In the genomic region with DNA sequence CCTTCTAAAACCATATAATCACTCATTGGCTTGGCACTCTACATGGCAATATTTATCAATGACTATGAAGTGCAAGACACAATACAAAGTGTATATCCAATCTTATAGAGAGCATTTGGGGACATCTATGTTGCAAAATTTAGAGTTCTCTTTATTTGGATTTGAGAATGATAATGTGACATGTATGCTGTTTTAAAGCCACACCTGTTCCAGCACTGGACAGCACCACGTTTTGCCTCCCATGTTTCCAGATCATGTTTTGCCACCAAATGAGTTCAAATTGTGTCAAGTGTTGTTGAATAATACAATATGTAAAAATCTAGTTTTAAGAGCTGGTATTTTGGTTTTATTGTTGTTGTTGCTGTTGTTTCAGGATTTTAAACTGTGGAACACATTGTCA, we compare ENCODE assay signal across 5 cellular contexts.
A peak's percentile ranks its signal among the peaks of the same experiment; 100 is the strongest.
TF ChIP-seq lines count a peak whose summit lies in the region.

No MANE protein-coding gene starts in this region.

TF ChIP-seq in SK-N-SH, 30 proteins besides CTCF, POLR2A, EP300 and RAD21:
- TF ChIP-seq, protein P1, sequence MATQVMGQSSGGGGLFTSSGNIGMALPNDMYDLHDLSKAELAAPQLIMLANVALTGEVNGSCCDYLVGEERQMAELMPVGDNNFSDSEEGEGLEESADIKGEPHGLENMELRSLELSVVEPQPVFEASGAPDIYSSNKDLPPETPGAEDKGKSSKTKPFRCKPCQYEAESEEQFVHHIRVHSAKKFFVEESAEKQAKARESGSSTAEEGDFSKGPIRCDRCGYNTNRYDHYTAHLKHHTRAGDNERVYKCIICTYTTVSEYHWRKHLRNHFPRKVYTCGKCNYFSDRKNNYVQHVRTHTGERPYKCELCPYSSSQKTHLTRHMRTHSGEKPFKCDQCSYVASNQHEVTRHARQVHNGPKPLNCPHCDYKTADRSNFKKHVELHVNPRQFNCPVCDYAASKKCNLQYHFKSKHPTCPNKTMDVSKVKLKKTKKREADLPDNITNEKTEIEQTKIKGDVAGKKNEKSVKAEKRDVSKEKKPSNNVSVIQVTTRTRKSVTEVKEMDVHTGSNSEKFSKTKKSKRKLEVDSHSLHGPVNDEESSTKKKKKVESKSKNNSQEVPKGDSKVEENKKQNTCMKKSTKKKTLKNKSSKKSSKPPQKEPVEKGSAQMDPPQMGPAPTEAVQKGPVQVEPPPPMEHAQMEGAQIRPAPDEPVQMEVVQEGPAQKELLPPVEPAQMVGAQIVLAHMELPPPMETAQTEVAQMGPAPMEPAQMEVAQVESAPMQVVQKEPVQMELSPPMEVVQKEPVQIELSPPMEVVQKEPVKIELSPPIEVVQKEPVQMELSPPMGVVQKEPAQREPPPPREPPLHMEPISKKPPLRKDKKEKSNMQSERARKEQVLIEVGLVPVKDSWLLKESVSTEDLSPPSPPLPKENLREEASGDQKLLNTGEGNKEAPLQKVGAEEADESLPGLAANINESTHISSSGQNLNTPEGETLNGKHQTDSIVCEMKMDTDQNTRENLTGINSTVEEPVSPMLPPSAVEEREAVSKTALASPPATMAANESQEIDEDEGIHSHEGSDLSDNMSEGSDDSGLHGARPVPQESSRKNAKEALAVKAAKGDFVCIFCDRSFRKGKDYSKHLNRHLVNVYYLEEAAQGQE (IDR thresholded peaks at IDR 0.05; ENCODE audit: low read depth, low read length), result peak; percentile 86
- TF ChIP-seq SMC3 (IDR thresholded peaks at IDR 0.05; ENCODE audit: low read depth, low read length), result no peak
TF ChIP-seq in SK-N-SH: peak in this region for 1.

TF ChIP-seq in SK-N-SH treated with all-trans-retinoic acid at 6 μM for 48 hours, 23 proteins besides CTCF, POLR2A, EP300 and RAD21 (continues in another document):
- TF ChIP-seq ZNF8 (CRISPR knock-in tag; IDR thresholded peaks at IDR 0.05) (no peak), ZC3H10 (CRISPR knock-in tag; IDR thresholded peaks at IDR 0.05) (no peak), CSDC2 (CRISPR knock-in tag; IDR thresholded peaks at IDR 0.05) (no peak), TOX (CRISPR knock-in tag; IDR thresholded peaks at IDR 0.05; ENCODE audit: borderline replicate concordance) (no peak), BACH2 (CRISPR knock-in tag; IDR thresholded peaks at IDR 0.05; ENCODE audit: borderline replicate concordance) (no peak), ISL1 (CRISPR knock-in tag; IDR thresholded peaks at IDR 0.05) (no peak), ZNF565 (CRISPR knock-in tag; conservative IDR thresholded peaks at IDR 0.05; ENCODE audit: low read depth) (no peak), RARB (CRISPR knock-in tag; IDR thresholded peaks at IDR 0.05) (no peak), SNAI2 (CRISPR knock-in tag; IDR thresholded peaks at IDR 0.05) (no peak), PPARA (CRISPR knock-in tag; IDR thresholded peaks at IDR 0.05; ENCODE audit: borderline replicate concordance) (no peak)
- TF ChIP-seq, protein P2, sequence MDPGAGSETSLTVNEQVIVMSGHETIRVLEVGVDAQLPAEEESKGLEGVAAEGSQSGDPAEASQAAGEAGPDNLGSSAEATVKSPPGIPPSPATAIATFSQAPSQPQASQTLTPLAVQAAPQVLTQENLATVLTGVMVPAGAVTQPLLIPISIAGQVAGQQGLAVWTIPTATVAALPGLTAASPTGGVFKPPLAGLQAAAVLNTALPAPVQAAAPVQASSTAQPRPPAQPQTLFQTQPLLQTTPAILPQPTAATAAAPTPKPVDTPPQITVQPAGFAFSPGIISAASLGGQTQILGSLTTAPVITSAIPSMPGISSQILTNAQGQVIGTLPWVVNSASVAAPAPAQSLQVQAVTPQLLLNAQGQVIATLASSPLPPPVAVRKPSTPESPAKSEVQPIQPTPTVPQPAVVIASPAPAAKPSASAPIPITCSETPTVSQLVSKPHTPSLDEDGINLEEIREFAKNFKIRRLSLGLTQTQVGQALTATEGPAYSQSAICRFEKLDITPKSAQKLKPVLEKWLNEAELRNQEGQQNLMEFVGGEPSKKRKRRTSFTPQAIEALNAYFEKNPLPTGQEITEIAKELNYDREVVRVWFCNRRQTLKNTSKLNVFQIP (CRISPR knock-in tag; IDR thresholded peaks at IDR 0.05; ENCODE audit: borderline replicate concordance, low read depth), result no peak
- TF ChIP-seq, protein P3, sequence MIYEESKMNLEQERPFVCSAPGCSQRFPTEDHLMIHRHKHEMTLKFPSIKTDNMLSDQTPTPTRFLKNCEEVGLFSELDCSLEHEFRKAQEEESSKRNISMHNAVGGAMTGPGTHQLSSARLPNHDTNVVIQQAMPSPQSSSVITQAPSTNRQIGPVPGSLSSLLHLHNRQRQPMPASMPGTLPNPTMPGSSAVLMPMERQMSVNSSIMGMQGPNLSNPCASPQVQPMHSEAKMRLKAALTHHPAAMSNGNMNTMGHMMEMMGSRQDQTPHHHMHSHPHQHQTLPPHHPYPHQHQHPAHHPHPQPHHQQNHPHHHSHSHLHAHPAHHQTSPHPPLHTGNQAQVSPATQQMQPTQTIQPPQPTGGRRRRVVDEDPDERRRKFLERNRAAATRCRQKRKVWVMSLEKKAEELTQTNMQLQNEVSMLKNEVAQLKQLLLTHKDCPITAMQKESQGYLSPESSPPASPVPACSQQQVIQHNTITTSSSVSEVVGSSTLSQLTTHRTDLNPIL (CRISPR knock-in tag; IDR thresholded peaks at IDR 0.05; ENCODE audit: low read depth), result no peak

TF ChIP-seq in HCT116, 20 proteins besides CTCF, POLR2A, EP300 and RAD21:
- TF ChIP-seq SRF (IDR thresholded peaks at IDR 0.05; ENCODE audit: low read depth) (no peak), TCF7L2 (IDR thresholded peaks at IDR 0.05; ENCODE audit: borderline replicate concordance, extremely low read depth, insufficient read depth, insufficient read length) (no peak), ZNF274 (IDR thresholded peaks at IDR 0.05; ENCODE audit: low read depth, low read length) (no peak), ELF1 (IDR thresholded peaks at IDR 0.05; ENCODE audit: borderline replicate concordance, low read depth) (no peak)
- TF ChIP-seq, protein P1 (IDR thresholded peaks at IDR 0.05; ENCODE audit: low read depth), result peak; percentile 31

TF ChIP-seq in GM12878, 131 proteins besides CTCF, POLR2A, EP300 and RAD21:
- TF ChIP-seq, protein P1 (IDR thresholded peaks at IDR 0.05; ENCODE audit: low read depth, low read length), result peak; percentile 73
- TF ChIP-seq POLR2AphosphoS5 (IDR thresholded peaks at IDR 0.05; ENCODE audit: low read length), result no peak

TF ChIP-seq in WTC11, 78 proteins besides CTCF, POLR2A, EP300 and RAD21 (continues in another document):
- TF ChIP-seq, protein P4, sequence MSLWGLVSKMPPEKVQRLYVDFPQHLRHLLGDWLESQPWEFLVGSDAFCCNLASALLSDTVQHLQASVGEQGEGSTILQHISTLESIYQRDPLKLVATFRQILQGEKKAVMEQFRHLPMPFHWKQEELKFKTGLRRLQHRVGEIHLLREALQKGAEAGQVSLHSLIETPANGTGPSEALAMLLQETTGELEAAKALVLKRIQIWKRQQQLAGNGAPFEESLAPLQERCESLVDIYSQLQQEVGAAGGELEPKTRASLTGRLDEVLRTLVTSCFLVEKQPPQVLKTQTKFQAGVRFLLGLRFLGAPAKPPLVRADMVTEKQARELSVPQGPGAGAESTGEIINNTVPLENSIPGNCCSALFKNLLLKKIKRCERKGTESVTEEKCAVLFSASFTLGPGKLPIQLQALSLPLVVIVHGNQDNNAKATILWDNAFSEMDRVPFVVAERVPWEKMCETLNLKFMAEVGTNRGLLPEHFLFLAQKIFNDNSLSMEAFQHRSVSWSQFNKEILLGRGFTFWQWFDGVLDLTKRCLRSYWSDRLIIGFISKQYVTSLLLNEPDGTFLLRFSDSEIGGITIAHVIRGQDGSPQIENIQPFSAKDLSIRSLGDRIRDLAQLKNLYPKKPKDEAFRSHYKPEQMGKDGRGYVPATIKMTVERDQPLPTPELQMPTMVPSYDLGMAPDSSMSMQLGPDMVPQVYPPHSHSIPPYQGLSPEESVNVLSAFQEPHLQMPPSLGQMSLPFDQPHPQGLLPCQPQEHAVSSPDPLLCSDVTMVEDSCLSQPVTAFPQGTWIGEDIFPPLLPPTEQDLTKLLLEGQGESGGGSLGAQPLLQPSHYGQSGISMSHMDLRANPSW (CRISPR knock-in tag; conservative IDR thresholded peaks at IDR 0.05; ENCODE audit: low read depth), result no peak
- TF ChIP-seq EMX1 (CRISPR knock-in tag; IDR thresholded peaks at IDR 0.05), result no peak
- no peak for TF ChIP-seq TEAD1 (CRISPR knock-in tag; IDR thresholded peaks at IDR 0.05)
- TF ChIP-seq, protein P5, sequence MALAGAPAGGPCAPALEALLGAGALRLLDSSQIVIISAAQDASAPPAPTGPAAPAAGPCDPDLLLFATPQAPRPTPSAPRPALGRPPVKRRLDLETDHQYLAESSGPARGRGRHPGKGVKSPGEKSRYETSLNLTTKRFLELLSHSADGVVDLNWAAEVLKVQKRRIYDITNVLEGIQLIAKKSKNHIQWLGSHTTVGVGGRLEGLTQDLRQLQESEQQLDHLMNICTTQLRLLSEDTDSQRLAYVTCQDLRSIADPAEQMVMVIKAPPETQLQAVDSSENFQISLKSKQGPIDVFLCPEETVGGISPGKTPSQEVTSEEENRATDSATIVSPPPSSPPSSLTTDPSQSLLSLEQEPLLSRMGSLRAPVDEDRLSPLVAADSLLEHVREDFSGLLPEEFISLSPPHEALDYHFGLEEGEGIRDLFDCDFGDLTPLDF (CRISPR knock-in tag; IDR thresholded peaks at IDR 0.05), result no peak
- no peak for TF ChIP-seq ZNF121 (CRISPR knock-in tag; IDR thresholded peaks at IDR 0.05)
- no peak for TF ChIP-seq RELA (CRISPR knock-in tag; IDR thresholded peaks at IDR 0.05; ENCODE audit: borderline replicate concordance)
- TF ChIP-seq, protein P6, sequence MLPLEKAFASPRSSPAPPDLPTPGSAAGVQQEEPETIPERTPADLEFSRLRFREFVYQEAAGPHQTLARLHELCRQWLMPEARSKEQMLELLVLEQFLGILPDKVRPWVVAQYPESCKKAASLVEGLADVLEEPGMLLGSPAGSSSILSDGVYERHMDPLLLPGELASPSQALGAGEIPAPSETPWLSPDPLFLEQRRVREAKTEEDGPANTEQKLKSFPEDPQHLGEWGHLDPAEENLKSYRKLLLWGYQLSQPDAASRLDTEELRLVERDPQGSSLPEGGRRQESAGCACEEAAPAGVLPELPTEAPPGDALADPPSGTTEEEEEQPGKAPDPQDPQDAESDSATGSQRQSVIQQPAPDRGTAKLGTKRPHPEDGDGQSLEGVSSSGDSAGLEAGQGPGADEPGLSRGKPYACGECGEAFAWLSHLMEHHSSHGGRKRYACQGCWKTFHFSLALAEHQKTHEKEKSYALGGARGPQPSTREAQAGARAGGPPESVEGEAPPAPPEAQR (CRISPR knock-in tag; IDR thresholded peaks at IDR 0.05), result no peak
- TF ChIP-seq, protein P7, sequence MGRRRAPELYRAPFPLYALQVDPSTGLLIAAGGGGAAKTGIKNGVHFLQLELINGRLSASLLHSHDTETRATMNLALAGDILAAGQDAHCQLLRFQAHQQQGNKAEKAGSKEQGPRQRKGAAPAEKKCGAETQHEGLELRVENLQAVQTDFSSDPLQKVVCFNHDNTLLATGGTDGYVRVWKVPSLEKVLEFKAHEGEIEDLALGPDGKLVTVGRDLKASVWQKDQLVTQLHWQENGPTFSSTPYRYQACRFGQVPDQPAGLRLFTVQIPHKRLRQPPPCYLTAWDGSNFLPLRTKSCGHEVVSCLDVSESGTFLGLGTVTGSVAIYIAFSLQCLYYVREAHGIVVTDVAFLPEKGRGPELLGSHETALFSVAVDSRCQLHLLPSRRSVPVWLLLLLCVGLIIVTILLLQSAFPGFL (CRISPR knock-in tag; IDR thresholded peaks at IDR 0.05; ENCODE audit: borderline replicate concordance), result no peak
- TF ChIP-seq, protein P8, sequence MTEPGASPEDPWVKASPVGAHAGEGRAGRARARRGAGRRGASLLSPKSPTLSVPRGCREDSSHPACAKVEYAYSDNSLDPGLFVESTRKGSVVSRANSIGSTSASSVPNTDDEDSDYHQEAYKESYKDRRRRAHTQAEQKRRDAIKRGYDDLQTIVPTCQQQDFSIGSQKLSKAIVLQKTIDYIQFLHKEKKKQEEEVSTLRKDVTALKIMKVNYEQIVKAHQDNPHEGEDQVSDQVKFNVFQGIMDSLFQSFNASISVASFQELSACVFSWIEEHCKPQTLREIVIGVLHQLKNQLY (CRISPR knock-in tag; IDR thresholded peaks at IDR 0.05), result no peak
- no peak for TF ChIP-seq FOXJ3 (CRISPR knock-in tag; IDR thresholded peaks at IDR 0.05; ENCODE audit: borderline replicate concordance)
- no peak for TF ChIP-seq ZNF232 (CRISPR knock-in tag; IDR thresholded peaks at IDR 0.05)
- TF ChIP-seq GRHL2 (CRISPR knock-in tag; IDR thresholded peaks at IDR 0.05; ENCODE audit: insufficient replicate concordance, severe bottlenecking), result no peak
